Comparison of ENCODE assay signal across 24 cellular contexts in genomic region chr3:126101521-126101982, GRCh38. TPM values are rescaled to one million over a fixed set of nuclear protein-coding genes. Genes with fewer than 3 reads are reported as not detected.
DNase-seq lines count a peak whose midpoint lies in the region; ATAC-seq, FAIRE-seq and TF ChIP-seq lines count a peak whose summit lies in the region.
"Had no signal": no experiment of that assay in that cellular context is flagged by ENCODE, and none has a peak within 500 bp of the region (broad histone marks: within the 10 kb centered on the region; RNA-seq: fewer than 3 reads in every experiment).

No MANE protein-coding gene starts in this region.

- H3K9me3 Mint-ChIP-seq in astrocyte (ENCODE audit: unreplicated experiment), result peaks cover 15% of the 10 kb centered on the region
- H3K9me3 Mint-ChIP-seq: activated naive CD4-positive, alpha-beta T cell treated with anti-CD3 and anti-CD28 coated beads, Interleukin-2, amount 50 U/mL, for 24 hours had no signal

- DNase-seq in astrocyte (ENCODE audit: low read depth), result no peak
- no peak for DNase-seq in right atrium auricular region (ENCODE audit: low spot score)
- DNase-seq in sigmoid colon, result peak; percentile 50
- DNase-seq in NCI-H345 treated with DMSO at 0.1 percent for 48 hours (lab: John Stamatoyannopoulos, UW; ENCODE audit: unreplicated experiment), result no peak
- no peak for DNase-seq in left colon
- DNase-seq in A673 (ENCODE audit: low spot score), result no peak
- DNase-seq in glomerular visceral epithelial cell (ENCODE audit: extremely low spot score), result no peak
- DNase-seq: activated CD4-positive, alpha-beta T cell treated with anti-CD3 and anti-CD28 coated beads, Interleukin-2, amount 10 ng/mL, durations not matched to agents 7 days and 5 days; activated T-cell treated with anti-CD3 and anti-CD28 coated beads for 4 hours; foreskin fibroblast; mammary epithelial cell; NCI-H2029; NCI-H748 treated with DMSO at 0.1 percent for 48 hours; right lobe of liver; transverse colon had no signal

- TF ChIP-seq POLR2A in sigmoid colon (IDR thresholded peaks at IDR 0.05), result no peak

- no peaks in the 10 kb centered on the region for H3K36me3 Mint-ChIP-seq in astrocyte (ENCODE audit: low read depth, unreplicated experiment)
- H3K36me3 Mint-ChIP-seq: activated naive CD4-positive, alpha-beta T cell treated with anti-CD3 and anti-CD28 coated beads, Interleukin-2, amount 50 U/mL, for 24 hours had no signal

- no peak for FAIRE-seq in astrocyte (lab: Jason Lieb, UNC)
- FAIRE-seq: H54, HTR-8/SVneo, TTC549 had no signal

- H3K4me1 Mint-ChIP-seq in astrocyte (ENCODE audit: low read depth, unreplicated experiment), result peaks cover 8% of the 10 kb centered on the region
- H3K4me1 Mint-ChIP-seq: activated CD4-positive, alpha-beta T cell treated with anti-CD3 and anti-CD28 coated beads, Interleukin-2, amount 10 ng/mL, durations not matched to agents 7 days and 5 days; activated naive CD4-positive, alpha-beta T cell treated with anti-CD3 and anti-CD28 coated beads, Interleukin-2, amount 50 U/mL, for 24 hours; neural crest cell had no signal

- intact Hi-C loops in sigmoid colon (cut with DNase I) (no loop called here), left colon (cut with DNase I, micrococcal nuclease) (no loop called here), A673 (cut with micrococcal nuclease; ENCODE audit: unreplicated experiment) (no loop called here)

- H3K9me3 ChIP-seq in HEK293 (ENCODE audit: control insufficient read depth, insufficient read depth, low read depth, low read length) (no peaks in the 10 kb centered on the region), astrocyte (ENCODE audit: insufficient read depth, low read depth, low read length) (no peaks in the 10 kb centered on the region), right atrium auricular region (no peaks in the 10 kb centered on the region), sigmoid colon (peaks cover 0 to 2% (median 0%) of the 10 kb centered on the region in 4 donors), A673 (ENCODE audit: low read depth, low read length, poor library complexity, severe bottlenecking) (no peaks in the 10 kb centered on the region)
- H3K9me3 ChIP-seq: right lobe of liver had no signal

- no peaks in the 10 kb centered on the region for H3K79me2 ChIP-seq in astrocyte (ENCODE audit: insufficient read depth, low read length)

- H3K27ac ChIP-seq in HEK293 (ENCODE audit: extremely low read depth, low read depth, low read length) (no peak overlapping the region), astrocyte (ENCODE audit: low read depth, low read length) (no peak overlapping the region), right atrium auricular region (peak overlapping the region; percentile 46), sigmoid colon (peak overlapping the region in 3 of 4 donors; percentile 73 to 80 (median 78)), A673 (ENCODE audit: low read depth, low read length, poor library complexity, severe bottlenecking) (no peak overlapping the region)
- H3K27ac ChIP-seq: BLaER1, cardiac muscle cell had no signal

- ATAC-seq in left colon, result no peak
- ATAC-seq: Panc1 had no signal

- H3K4me3 Mint-ChIP-seq in astrocyte (ENCODE audit: unreplicated experiment), result no peak overlapping the region
- H3K4me3 Mint-ChIP-seq: activated CD4-positive, alpha-beta T cell treated with anti-CD3 and anti-CD28 coated beads, Interleukin-2, amount 10 ng/mL, durations not matched to agents 7 days and 5 days; activated naive CD4-positive, alpha-beta T cell treated with anti-CD3 and anti-CD28 coated beads, Interleukin-2, amount 50 U/mL, for 24 hours; neural crest cell had no signal

- CTCF ChIA-PET in HEK293 (lab: Yijun Ruan, JAX) (no interaction called here), A673 (lab: Charles Lee) (no interaction called here)

- TF ChIP-seq CTCF in HEK293 (tag by site-specific recombination; IDR thresholded peaks at IDR 0.05) (no peak), astrocyte (IDR thresholded peaks at IDR 0.05; ENCODE audit: insufficient read depth, low read depth, low read length) (no peak), right atrium auricular region (IDR thresholded peaks at IDR 0.05) (no peak), sigmoid colon (IDR thresholded peaks at IDR 0.05) (no peak), A673 (conservative IDR thresholded peaks at IDR 0.05; ENCODE audit: low read depth, low read length) (no peak)

- H3K36me3 ChIP-seq in HEK293 (ENCODE audit: control insufficient read depth in 2 of 2, insufficient read depth in 1 of 2, low read length in 2 of 2) (no peaks in the 10 kb centered on the region), astrocyte (ENCODE audit: insufficient read depth, low read length) (no peaks in the 10 kb centered on the region), right atrium auricular region (no peaks in the 10 kb centered on the region), sigmoid colon (no peaks in the 10 kb centered on the region), A673 (ENCODE audit: insufficient read depth, low read length, poor library complexity, severe bottlenecking) (no peaks in the 10 kb centered on the region)
- H3K36me3 ChIP-seq: BLaER1, cardiac muscle cell, transverse colon had no signal

- H2AFZ ChIP-seq in astrocyte (ENCODE audit: low read depth, low read length), result no peak overlapping the region

- POLR2A ChIA-PET in HEK293 (lab: Yijun Ruan, JAX) (no interaction called here), A673 (lab: Charles Lee; ENCODE audit: low non-redundant PET) (no interaction called here)

- 91 to 92% methylated on average over 10 of the region's 10 CpGs for WGBS in sigmoid colon, 2 donors

- no peak overlapping the region for H3K4me2 ChIP-seq in astrocyte (ENCODE audit: low read length)
- H3K4me2 ChIP-seq: BLaER1 had no signal

- H3K4me3 ChIP-seq in HEK293 (ENCODE audit: low read depth, low read length) (no peak overlapping the region), astrocyte (ENCODE audit: insufficient read depth, low read depth, low read length) (no peak overlapping the region), right atrium auricular region (no peak overlapping the region), sigmoid colon (no peak overlapping the region), A673 (ENCODE audit: low read depth, low read length, poor library complexity, severe bottlenecking) (no peak overlapping the region)
- H3K4me3 ChIP-seq: BLaER1, cardiac muscle cell, right lobe of liver, transverse colon had no signal

- H3K27me3 ChIP-seq in astrocyte (ENCODE audit: insufficient read depth, low read length), result no peaks in the 10 kb centered on the region
- no peaks in the 10 kb centered on the region for H3K27me3 ChIP-seq in right atrium auricular region
- H3K27me3 ChIP-seq in sigmoid colon, result no peaks in the 10 kb centered on the region
- H3K27me3 ChIP-seq in A673 (replicated peaks; ENCODE audit: insufficient read depth, low read depth, low read length, poor library complexity), result no peaks in the 10 kb centered on the region
- H3K27me3 ChIP-seq: BLaER1, cardiac muscle cell, right lobe of liver, transverse colon had no signal

- H3K27me3 Mint-ChIP-seq in astrocyte (ENCODE audit: low read depth, unreplicated experiment), result peaks cover 5% of the 10 kb centered on the region
- H3K27me3 Mint-ChIP-seq: activated CD4-positive, alpha-beta T cell treated with anti-CD3 and anti-CD28 coated beads, Interleukin-2, amount 10 ng/mL, durations not matched to agents 7 days and 5 days; activated naive CD4-positive, alpha-beta T cell treated with anti-CD3 and anti-CD28 coated beads, Interleukin-2, amount 50 U/mL, for 24 hours had no signal

- H3K9ac ChIP-seq in astrocyte (ENCODE audit: low read length), result no peak overlapping the region
- H3K9ac ChIP-seq: BLaER1 had no signal

- peak overlapping the region; percentile 77 for H3K27ac Mint-ChIP-seq in astrocyte (ENCODE audit: unreplicated experiment)
- H3K27ac Mint-ChIP-seq: activated CD4-positive, alpha-beta T cell treated with anti-CD3 and anti-CD28 coated beads, Interleukin-2, amount 10 ng/mL, durations not matched to agents 7 days and 5 days; activated naive CD4-positive, alpha-beta T cell treated with anti-CD3 and anti-CD28 coated beads, Interleukin-2, amount 50 U/mL, for 24 hours had no signal

- no peaks in the 10 kb centered on the region for H4K20me1 ChIP-seq in astrocyte (ENCODE audit: insufficient read depth, low read length)
- H4K20me1 ChIP-seq: BLaER1 had no signal

- TF ChIP-seq EP300 in sigmoid colon (IDR thresholded peaks at IDR 0.05), result no peak

- H3K4me1 ChIP-seq in HEK293 (ENCODE audit: control insufficient read depth, insufficient read depth, low read length) (no peaks in the 10 kb centered on the region), astrocyte (ENCODE audit: insufficient read depth, low read length) (no peaks in the 10 kb centered on the region), right atrium auricular region (peaks cover 0 to 29% of the 10 kb centered on the region in 2 donors), sigmoid colon (peaks cover 0 to 19% (median 17%) of the 10 kb centered on the region in 4 donors), A673 (ENCODE audit: insufficient read depth, low read length, poor library complexity, severe bottlenecking) (no peaks in the 10 kb centered on the region)
- H3K4me1 ChIP-seq: BLaER1, right lobe of liver had no signal

- BruUV-seq in A673 (replicated peaks; lab: Mats Ljungman, UMichigan), result no TSS peak

TF ChIP-seq in HEK293, 187 proteins besides CTCF, POLR2A, EP300 and RAD21:
- TF ChIP-seq ZNF133 (tag by site-specific recombination; IDR thresholded peaks at IDR 0.05) (0 out of 2 replicates have a peak, but pooled peaks have one; percentile 13), ZNF18 (tag by site-specific recombination; IDR thresholded peaks at IDR 0.05) (no peak)

RNA-seq across cellular contexts. Expression of gene SLC41A3, which starts 17.6 kb away (rescaled TPM):
- total RNA-seq in astrocyte, result 27.8 and 31.6 TPM in 2 replicates
- 10 to 100 TPM; 34.1 to 39.6 TPM for total RNA-seq in right atrium auricular region
- 10 to 100 TPM; 28.9 to 59.5 (median 42.1) TPM for total RNA-seq in sigmoid colon
- polyA plus RNA-seq in sigmoid colon, result 10 to 100 TPM in 2 of 3 donors, 1 to 10 TPM in 1; 5.1 to 27.6 (median 19.8) TPM
- total RNA-seq in left colon, result 10 to 100 TPM; 31.3 to 31.4 TPM
- total RNA-seq in A673 (2021), result 56.5 and 62.8 TPM in 2 replicates

Comparison
In these comparisons a context has a peak if more than half of its experiments do, and no peak if none do; other contexts are left out.
1. H3K27ac ChIP-seq: peak in right atrium auricular region (2 of 2) and sigmoid colon (3 of 4); none in HEK293 (single experiment), astrocyte (single experiment) and A673 (single experiment).